In genomic region chr16:27312580-27313421, GRCh38 we compare ENCODE assay signal across 8 cellular contexts. TPM values are rescaled to one million over a fixed set of nuclear protein-coding genes. Genes with fewer than 3 reads are reported as not detected.
DNase-seq lines count a peak whose midpoint lies in the region; ATAC-seq and TF ChIP-seq lines count a peak whose summit lies in the region.

No MANE protein-coding gene starts in this region.

- TF ChIP-seq POLR2A in breast epithelium (IDR thresholded peaks at IDR 0.05), result no peak

- no peaks in the 10 kb centered on the region for H3K27me3 ChIP-seq in breast epithelium
- H3K27me3 ChIP-seq in upper lobe of right lung, result no peaks in the 10 kb centered on the region

- ATAC-seq in upper lobe of right lung (no peak), GM21717 (IDR thresholded peaks at IDR 0.05; ENCODE audit: unreplicated experiment) (no peak)

- H3K4me3 ChIP-seq in breast epithelium (peak overlapping the region; percentile 90 to 100 (median 95)), mesodermal cell (ENCODE audit: extremely low read depth, insufficient read depth, low read length, poor library complexity, severe bottlenecking) (peak overlapping the region; percentile 79), upper lobe of right lung (peak overlapping the region; percentile 98)

- peaks cover 35% of the 10 kb centered on the region for H3K36me3 Mint-ChIP-seq in activated naive CD4-positive, alpha-beta T cell treated with anti-CD3 and anti-CD28 coated beads, Interleukin-2, amount 10 ng/mL, durations not matched to agents 7 days and 5 days

- 80 to 81% methylated on average over 7 to 9 of the region's 11 CpGs for WGBS in mesodermal cell (ENCODE audit: insufficient coverage in 2 of 2), 2 experiments

- H3K27ac Mint-ChIP-seq in activated naive CD4-positive, alpha-beta T cell treated with anti-CD3 and anti-CD28 coated beads, Interleukin-2, amount 10 ng/mL, durations not matched to agents 7 days and 5 days, result peak overlapping the region; percentile 93

- intact Hi-C loops in breast epithelium (cut with DNase I; ENCODE audit: low total_unique reads) (loop anchor here (10.0 kb wide), 1 partner anchor 78 kb away; no protein-coding TSS in a partner anchor), upper lobe of right lung (cut with DNase I) (no loop called here)

- H3K36me3 ChIP-seq in breast epithelium, result no peaks in the 10 kb centered on the region
- no peaks in the 10 kb centered on the region for H3K36me3 ChIP-seq in mesodermal cell (ENCODE audit: control insufficient read depth, insufficient read depth, low read length)
- no peaks in the 10 kb centered on the region for H3K36me3 ChIP-seq in upper lobe of right lung

- H3K4me1 Mint-ChIP-seq in activated naive CD4-positive, alpha-beta T cell treated with anti-CD3 and anti-CD28 coated beads, Interleukin-2, amount 10 ng/mL, durations not matched to agents 7 days and 5 days, result peaks cover 28% of the 10 kb centered on the region

- H3K27me3 Mint-ChIP-seq in activated naive CD4-positive, alpha-beta T cell treated with anti-CD3 and anti-CD28 coated beads, Interleukin-2, amount 10 ng/mL, durations not matched to agents 7 days and 5 days, result peaks cover 27% of the 10 kb centered on the region

- CTCF ChIA-PET in activated naive CD4-positive, alpha-beta T cell treated with anti-CD3 and anti-CD28 coated beads, Interleukin-2, amount 10 ng/mL, durations not matched to agents 7 days and 5 days (lab: Charles Lee), result interaction anchor here (0.6 kb wide), 1 partner anchor 30 kb away, joined by 4 read pairs; no protein-coding TSS in a partner anchor

- no peak for TF ChIP-seq CTCF in breast epithelium (IDR thresholded peaks at IDR 0.05)
- no peak for TF ChIP-seq CTCF in upper lobe of right lung (IDR thresholded peaks at IDR 0.05)

- peak overlapping the region; percentile 88 for H3K4me3 Mint-ChIP-seq in activated naive CD4-positive, alpha-beta T cell treated with anti-CD3 and anti-CD28 coated beads, Interleukin-2, amount 10 ng/mL, durations not matched to agents 7 days and 5 days

- H3K4me1 ChIP-seq in breast epithelium, result peaks cover 0 to 5% of the 10 kb centered on the region in 2 donors
- peaks cover 10% of the 10 kb centered on the region for H3K4me1 ChIP-seq in mesodermal cell (ENCODE audit: control insufficient read depth, insufficient read depth, low read length, poor library complexity, severe bottlenecking)
- H3K4me1 ChIP-seq in upper lobe of right lung, result peaks cover 37% of the 10 kb centered on the region

- H3K9me3 Mint-ChIP-seq in activated naive CD4-positive, alpha-beta T cell treated with anti-CD3 and anti-CD28 coated beads, Interleukin-2, amount 10 ng/mL, durations not matched to agents 7 days and 5 days, result no peaks in the 10 kb centered on the region

- peak overlapping the region; percentile 97 to 100 for H3K27ac ChIP-seq in breast epithelium
- H3K27ac ChIP-seq in mesodermal cell (ENCODE audit: low read depth, low read length, severe bottlenecking), result no peak overlapping the region
- peak overlapping the region; percentile 99 for H3K27ac ChIP-seq in upper lobe of right lung

- no peaks in the 10 kb centered on the region for H3K9me3 ChIP-seq in breast epithelium
- peaks cover 6% of the 10 kb centered on the region for H3K9me3 ChIP-seq in mesodermal cell (ENCODE audit: control insufficient read depth, low read length)
- no peaks in the 10 kb centered on the region for H3K9me3 ChIP-seq in upper lobe of right lung

- DNase-seq in activated naive CD4-positive, alpha-beta T cell treated with anti-CD3 and anti-CD28 coated beads, Interleukin-2, amount 10 ng/mL, durations not matched to agents 7 days and 5 days, result no peak
- no peak for DNase-seq in activated naive CD4-positive, alpha-beta T cell treated with Interleukin-2 at 50 U/mL for 16 hours
- DNase-seq in breast epithelium (ENCODE audit: low spot score in 2 of 2) (peak in 1 of 2 donors; percentile 17), upper lobe of right lung (no peak), SK-N-DZ (ENCODE audit: low spot score) (no peak), NCI-H2081 treated with DMSO at 0.1 percent for 48 hours (lab: John Stamatoyannopoulos, UW) (no peak)

RNA-seq across cellular contexts. Expression of gene IL4R, which starts 1.0 kb away (rescaled TPM):
- total RNA-seq in breast epithelium (10 to 100 TPM; 18.7 to 53.4 (median 51.8) TPM), upper lobe of right lung (153 TPM)
- polyA plus RNA-seq in mesodermal cell (2013, experiment 1 of 2), result 29.3 TPM
- 20.0 TPM for polyA plus RNA-seq in mesodermal cell (2013, experiment 2 of 2)
- 0.84 and 0.85 TPM in 2 replicates for polyA plus RNA-seq in SK-N-DZ (2014; cell fraction: cytosol; rRNA removed)
- polyA plus RNA-seq in SK-N-DZ (2014; cell fraction: nucleus; rRNA removed), result 0.28 and 0.33 TPM in 2 replicates

RNA-seq across cellular contexts. Expression of gene NSMCE1, which starts 44.2 kb away (rescaled TPM):
- total RNA-seq in breast epithelium, result 10 to 100 TPM; 32.4 to 54.6 (median 51.8) TPM
- 24.3 TPM for polyA plus RNA-seq in mesodermal cell (2013, experiment 1 of 2)
- 23.7 TPM for polyA plus RNA-seq in mesodermal cell (2013, experiment 2 of 2)
- 49.2 TPM for total RNA-seq in upper lobe of right lung
- 75.4 and 86.0 TPM in 2 replicates for polyA plus RNA-seq in SK-N-DZ (2014; cell fraction: cytosol; rRNA removed)
- polyA plus RNA-seq in SK-N-DZ (2014; cell fraction: nucleus; rRNA removed), result 39.8 and 43.7 TPM in 2 replicates
